ENCODE assay signal across 11 cellular contexts in genomic region chr4:8215001-8215427, GRCh38. TPM values are rescaled to one million over a fixed set of nuclear protein-coding genes. Genes with fewer than 3 reads are reported as not detected.
DNase-seq lines count a peak whose midpoint lies in the region; ATAC-seq and TF ChIP-seq lines count a peak whose summit lies in the region.
"Had no signal": no experiment of that assay in that cellular context is flagged by ENCODE, and none has a peak within 500 bp of the region (broad histone marks: within the 10 kb centered on the region; RNA-seq: fewer than 3 reads in every experiment).

No MANE protein-coding gene starts in this region.

- ATAC-seq in omental fat pad (ENCODE audit: low FRiP score) (peak; percentile 74), HG03378 (IDR thresholded peaks at IDR 0.05; ENCODE audit: unreplicated experiment) (no peak)
- ATAC-seq in naive thymus-derived CD8-positive, alpha-beta T cell: no peak
- ATAC-seq: Panc1 had no signal

- no peak overlapping the region for H3K4me3 Mint-ChIP-seq in naive thymus-derived CD8-positive, alpha-beta T cell

- H3K36me3 Mint-ChIP-seq in naive thymus-derived CD8-positive, alpha-beta T cell: peaks cover 5 to 31% (median 11%) of the 10 kb centered on the region in 3 donors

- H3K27me3 Mint-ChIP-seq in naive thymus-derived CD8-positive, alpha-beta T cell: no peaks in the 10 kb centered on the region

- H3K27ac Mint-ChIP-seq in naive thymus-derived CD8-positive, alpha-beta T cell: no peak overlapping the region

- POLR2A ChIA-PET in naive thymus-derived CD8-positive, alpha-beta T cell (lab: Charles Lee): no interaction called here

- no peaks in the 10 kb centered on the region for H3K9me3 Mint-ChIP-seq in naive thymus-derived CD8-positive, alpha-beta T cell

- peaks cover 0 to 2% (median 0%) of the 10 kb centered on the region in 4 donors for H3K4me1 Mint-ChIP-seq in naive thymus-derived CD8-positive, alpha-beta T cell

- DNase-seq in EH (ENCODE audit: low read depth): peak; percentile 87
- DNase-seq in NCI-H2081 (lab: John Stamatoyannopoulos, UW): peak; percentile 53 to 92
- DNase-seq in dermis blood vessel endothelial cell: peak; percentile 27
- DNase-seq in omental fat pad (ENCODE audit: low spot score): no peak
- DNase-seq in naive thymus-derived CD8-positive, alpha-beta T cell: no peak
- no peak for DNase-seq in activated T-cell treated with anti-CD3 and anti-CD28 coated beads, Interleukin-2, amount 50 U/mL, for 48 hours
- DNase-seq in NCI-H446 treated with DMSO at 0.1 percent for 48 hours (lab: John Stamatoyannopoulos, UW): no peak
- DNase-seq: cortex of kidney, mammary epithelial cell had no signal

- TF ChIP-seq CTCF in omental fat pad (IDR thresholded peaks at IDR 0.05): no peak

RNA-seq across cellular contexts. Expression of gene SH3TC1, which starts 15.9 kb away (rescaled TPM):
- total RNA-seq in dermis blood vessel endothelial cell (148 and 217 TPM in 2 replicates), omental fat pad (10 to 100 TPM; 23.0 to 70.3 (median 29.1) TPM)
- total RNA-seq in naive thymus-derived CD8-positive, alpha-beta T cell: 10 to 100 TPM; 14.6 to 17.4 TPM
- 1 to 10 TPM; 3.7 to 6.5 (median 5.1) TPM for polyA plus RNA-seq in naive thymus-derived CD8-positive, alpha-beta T cell

RNA-seq across cellular contexts. Expression of gene HTRA3, which starts 54.5 kb away (rescaled TPM):
- total RNA-seq in dermis blood vessel endothelial cell (3.0 and 3.6 TPM in 2 replicates), omental fat pad (100 to 1,000 TPM in 1 of 4 donors, 10 to 100 TPM in 3; 15.8 to 147 (median 23.3) TPM)
- total RNA-seq in naive thymus-derived CD8-positive, alpha-beta T cell: not detected
- polyA plus RNA-seq in naive thymus-derived CD8-positive, alpha-beta T cell: not detected
- polyA plus RNA-seq: mammary epithelial cell had no signal

RNA-seq across cellular contexts. Expression of gene ABLIM2, which starts 56.4 kb away (rescaled TPM):
- total RNA-seq in dermis blood vessel endothelial cell (8.8 and 10.8 TPM in 2 replicates), omental fat pad (10 to 100 TPM; 10.1 to 34.2 (median 13.7) TPM)
- total RNA-seq in naive thymus-derived CD8-positive, alpha-beta T cell: 1 to 10 TPM; 4.4 to 4.9 TPM
- polyA plus RNA-seq in naive thymus-derived CD8-positive, alpha-beta T cell: 1 to 10 TPM in 1 of 3 donors, under 1 TPM in 2; 0.47 to 2.4 (median 0.57) TPM

Comparison
In these comparisons a context has a peak if more than half of its experiments do, and no peak if none do; other contexts are left out.
1. DNase-seq: peak in EH (single experiment), NCI-H2081 (2 of 2) and dermis blood vessel endothelial cell (single experiment); none in omental fat pad (single experiment), naive thymus-derived CD8-positive, alpha-beta T cell (0 of 10), activated T-cell treated with anti-CD3 and anti-CD28 coated beads, Interleukin-2, amount 50 U/mL, for 48 hours (0 of 2) and NCI-H446 treated with DMSO at 0.1 percent for 48 hours (single experiment).